12 cellular contexts compared by ENCODE assay signal in the genomic region with DNA sequence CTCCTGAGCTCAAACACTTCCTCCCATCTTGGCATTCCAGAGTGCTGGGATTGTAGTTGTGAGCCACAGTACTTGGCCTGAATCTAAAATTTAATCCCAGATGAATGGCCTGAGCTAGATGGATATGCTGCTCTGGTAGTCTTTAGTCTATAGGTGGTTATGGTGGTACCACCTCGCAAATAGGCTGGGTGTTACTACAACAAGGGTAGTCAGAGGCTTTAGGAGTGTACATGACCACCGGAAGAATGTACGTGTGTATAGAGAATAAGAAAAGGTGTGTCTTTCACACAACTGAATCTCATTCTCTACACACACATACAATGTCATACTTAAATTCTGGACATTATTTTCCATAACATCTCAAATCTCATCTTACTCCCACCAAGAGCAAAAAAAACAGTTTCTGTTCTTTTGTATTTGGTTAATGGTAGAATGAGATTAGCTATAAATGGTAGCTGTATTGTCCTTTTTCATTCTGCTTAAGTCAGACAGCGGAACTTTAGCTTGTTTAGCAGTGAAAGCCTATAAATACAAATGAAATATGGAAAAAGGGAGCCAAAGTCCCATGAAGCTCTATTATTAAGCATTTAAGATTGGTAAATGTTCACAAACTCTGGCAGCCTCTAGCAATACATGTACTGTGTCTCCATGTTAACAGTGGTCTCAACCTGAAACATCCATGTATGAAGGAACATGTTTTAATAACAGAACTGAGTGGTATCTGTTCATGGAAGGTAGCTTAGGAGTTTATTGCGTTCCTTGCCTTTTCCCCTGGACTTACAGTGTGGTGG. TPM values are rescaled to one million over a fixed set of nuclear protein-coding genes. Genes with fewer than 3 reads are reported as not detected.
DNase-seq lines count a peak whose midpoint lies in the region; ATAC-seq and TF ChIP-seq lines count a peak whose summit lies in the region.
"Had no signal": no experiment of that assay in that cellular context is flagged by ENCODE, and none has a peak within 500 bp of the region (broad histone marks: within the 10 kb centered on the region; RNA-seq: fewer than 3 reads in every experiment).

No MANE protein-coding gene starts in this region.

- ATAC-seq in stimulated activated naive CD8-positive, alpha-beta T cell treated with anti-CD3 and anti-CD28 coated beads, Interleukin-15, Interleukin-2, amounts not matched to agents 100 U/mL and 50 U/mL, for 24 hours, result no peak
- no peak for ATAC-seq in memory B cell (ENCODE audit: low read depth)
- no peak for ATAC-seq in HG02610 (IDR thresholded peaks at IDR 0.05; ENCODE audit: unreplicated experiment)

- no peak overlapping the region for H3K4me3 ChIP-seq in A673 (ENCODE audit: low read depth, low read length, poor library complexity, severe bottlenecking)

- CTCF ChIA-PET in A673 (lab: Charles Lee), result no interaction called here

- DNase-seq in stimulated activated naive CD8-positive, alpha-beta T cell treated with anti-CD3 and anti-CD28 coated beads, Interleukin-15, Interleukin-2, amounts not matched to agents 100 U/mL and 50 U/mL, for 24 hours, result no peak
- no peak for DNase-seq in activated T-helper 1 cell treated with anti-CD3 and anti-CD28 coated beads, Interleukin-12 subunit alpha, Interleukin-12 subunit beta, Interleukin-2, Interleukin-4 antibody, amounts not matched to agents 30 ng/mL and 10 ng/mL and 1 ng/mL, durations not matched to agents 14 hours and 24 hours and 36 hours (ENCODE audit: low spot score)
- DNase-seq in memory B cell (ENCODE audit: low spot score in 2 of 2), result no peak
- DNase-seq in AG08395 (ENCODE audit: low spot score), result no peak
- DNase-seq in A673 (ENCODE audit: low spot score), result no peak
- DNase-seq in erythroblast (lab: John Stamatoyannopoulos, UW), result no peak
- DNase-seq: activated effector memory CD4-positive, alpha-beta T cell treated with anti-CD3 and anti-CD28 coated beads, Interleukin-2, amount 50 U/mL, for 16 hours; NK-92 treated with Interleukin-12 subunit alpha and Interleukin-12 subunit beta, amount 100 ng/mL, for 24 hours; posterior cingulate gyrus; WERI-Rb-1 had no signal

- no peaks in the 10 kb centered on the region for H3K9me3 Mint-ChIP-seq in stimulated activated naive CD8-positive, alpha-beta T cell treated with anti-CD3 and anti-CD28 coated beads, Interleukin-15, Interleukin-2, amounts not matched to agents 100 ng/mL and 50 ng/mL, for 24 hours
- H3K9me3 Mint-ChIP-seq in activated T-helper 1 cell treated with anti-CD3 and anti-CD28 coated beads, Interleukin-12 subunit alpha, Interleukin-12 subunit beta, Interleukin-2, Interleukin-4 antibody, amounts not matched to agents 30 ng/mL and 10 ng/mL and 1 ng/mL, durations not matched to agents 14 hours and 24 hours and 36 hours, result no peaks in the 10 kb centered on the region
- H3K9me3 Mint-ChIP-seq in memory B cell, result no peaks in the 10 kb centered on the region

- TF ChIP-seq POLR2A in erythroblast (IDR thresholded peaks at IDR 0.05; ENCODE audit: low read length), result no peak

- no peak overlapping the region for H3K27ac ChIP-seq in A673 (ENCODE audit: low read depth, low read length, poor library complexity, severe bottlenecking)
- H3K27ac ChIP-seq: WERI-Rb-1 had no signal

- no peaks in the 10 kb centered on the region for H3K9me3 ChIP-seq in A673 (ENCODE audit: low read depth, low read length, poor library complexity, severe bottlenecking)

- peaks cover 30% of the 10 kb centered on the region for H3K4me1 ChIP-seq in A673 (ENCODE audit: insufficient read depth, low read length, poor library complexity, severe bottlenecking)

- H3K4me3 Mint-ChIP-seq in stimulated activated naive CD8-positive, alpha-beta T cell treated with anti-CD3 and anti-CD28 coated beads, Interleukin-15, Interleukin-2, amounts not matched to agents 100 ng/mL and 50 ng/mL, for 24 hours, result no peak overlapping the region
- H3K4me3 Mint-ChIP-seq in activated T-helper 1 cell treated with anti-CD3 and anti-CD28 coated beads, Interleukin-12 subunit alpha, Interleukin-12 subunit beta, Interleukin-2, Interleukin-4 antibody, amounts not matched to agents 30 ng/mL and 10 ng/mL and 1 ng/mL, durations not matched to agents 14 hours and 24 hours and 36 hours, result no peak overlapping the region
- H3K4me3 Mint-ChIP-seq in memory B cell, result no peak overlapping the region

- no TSS peak for BruUV-seq in A673 (replicated peaks; lab: Mats Ljungman, UMichigan)

- H3K36me3 Mint-ChIP-seq in stimulated activated naive CD8-positive, alpha-beta T cell treated with anti-CD3 and anti-CD28 coated beads, Interleukin-15, Interleukin-2, amounts not matched to agents 100 ng/mL and 50 ng/mL, for 24 hours (ENCODE audit: low read depth), result peaks cover 81% of the 10 kb centered on the region
- peaks cover 48% of the 10 kb centered on the region for H3K36me3 Mint-ChIP-seq in activated T-helper 1 cell treated with anti-CD3 and anti-CD28 coated beads, Interleukin-12 subunit alpha, Interleukin-12 subunit beta, Interleukin-2, Interleukin-4 antibody, amounts not matched to agents 30 ng/mL and 10 ng/mL and 1 ng/mL, durations not matched to agents 14 hours and 24 hours and 36 hours (ENCODE audit: low read depth)
- peaks cover 19% of the 10 kb centered on the region for H3K36me3 Mint-ChIP-seq in memory B cell

- H3K27me3 Mint-ChIP-seq in stimulated activated naive CD8-positive, alpha-beta T cell treated with anti-CD3 and anti-CD28 coated beads, Interleukin-15, Interleukin-2, amounts not matched to agents 100 ng/mL and 50 ng/mL, for 24 hours, result no peaks in the 10 kb centered on the region
- H3K27me3 Mint-ChIP-seq in activated T-helper 1 cell treated with anti-CD3 and anti-CD28 coated beads, Interleukin-12 subunit alpha, Interleukin-12 subunit beta, Interleukin-2, Interleukin-4 antibody, amounts not matched to agents 30 ng/mL and 10 ng/mL and 1 ng/mL, durations not matched to agents 14 hours and 24 hours and 36 hours (ENCODE audit: insufficient read depth), result no peaks in the 10 kb centered on the region
- H3K27me3 Mint-ChIP-seq in memory B cell, result no peaks in the 10 kb centered on the region

- H3K27me3 ChIP-seq in A673 (replicated peaks; ENCODE audit: insufficient read depth, low read depth, low read length, poor library complexity), result no peaks in the 10 kb centered on the region

- intact Hi-C loops in activated T-helper 1 cell treated with anti-CD3 and anti-CD28 coated beads, Interleukin-12 subunit alpha, Interleukin-12 subunit beta, Interleukin-2, Interleukin-4 antibody, amounts not matched to agents 30 ng/mL and 10 ng/mL and 1 ng/mL, durations not matched to agents 14 hours and 24 hours and 36 hours (cut with micrococcal nuclease), result loop anchor here (5.0 kb wide), 1 partner anchor 201 kb away; a partner anchor contains a TSS
- intact Hi-C loops in A673 (cut with micrococcal nuclease; ENCODE audit: unreplicated experiment), result no loop called here

- H3K36me3 ChIP-seq in A673 (ENCODE audit: insufficient read depth, low read length, poor library complexity, severe bottlenecking), result peaks cover 18% of the 10 kb centered on the region

- H3K4me1 Mint-ChIP-seq in stimulated activated naive CD8-positive, alpha-beta T cell treated with anti-CD3 and anti-CD28 coated beads, Interleukin-15, Interleukin-2, amounts not matched to agents 100 ng/mL and 50 ng/mL, for 24 hours (ENCODE audit: low read depth), result peaks cover 97% of the 10 kb centered on the region
- peaks cover 89% of the 10 kb centered on the region for H3K4me1 Mint-ChIP-seq in activated T-helper 1 cell treated with anti-CD3 and anti-CD28 coated beads, Interleukin-12 subunit alpha, Interleukin-12 subunit beta, Interleukin-2, Interleukin-4 antibody, amounts not matched to agents 30 ng/mL and 10 ng/mL and 1 ng/mL, durations not matched to agents 14 hours and 24 hours and 36 hours (ENCODE audit: low read depth)
- H3K4me1 Mint-ChIP-seq in memory B cell, result peaks cover 64% of the 10 kb centered on the region

- POLR2A ChIA-PET in A673 (lab: Charles Lee; ENCODE audit: low non-redundant PET), result no interaction called here

- TF ChIP-seq CTCF in A673 (conservative IDR thresholded peaks at IDR 0.05; ENCODE audit: low read depth, low read length), result no peak

- H3K27ac Mint-ChIP-seq in stimulated activated naive CD8-positive, alpha-beta T cell treated with anti-CD3 and anti-CD28 coated beads, Interleukin-15, Interleukin-2, amounts not matched to agents 100 ng/mL and 50 ng/mL, for 24 hours, result peak overlapping the region; percentile 79
- peak overlapping the region; percentile 55 for H3K27ac Mint-ChIP-seq in activated T-helper 1 cell treated with anti-CD3 and anti-CD28 coated beads, Interleukin-12 subunit alpha, Interleukin-12 subunit beta, Interleukin-2, Interleukin-4 antibody, amounts not matched to agents 30 ng/mL and 10 ng/mL and 1 ng/mL, durations not matched to agents 14 hours and 24 hours and 36 hours
- peak overlapping the region; percentile 72 for H3K27ac Mint-ChIP-seq in memory B cell

RNA-seq across cellular contexts. Expression of a gene that starts 16.2 kb away (rescaled TPM):
- 421 and 435 TPM in 2 replicates for total RNA-seq in activated T-helper 1 cell treated with anti-CD3 and anti-CD28 coated beads, Interleukin-12 subunit alpha, Interleukin-12 subunit beta, Interleukin-2, Interleukin-4 antibody, amounts not matched to agents 30 ng/mL and 10 ng/mL and 1 ng/mL, durations not matched to agents 14 hours and 24 hours and 36 hours
- 266 and 285 TPM in 2 replicates for total RNA-seq in A673 (2021)

RNA-seq across cellular contexts. Expression of a gene that starts 40.3 kb away (rescaled TPM):
- 101 and 110 TPM in 2 replicates for total RNA-seq in activated T-helper 1 cell treated with anti-CD3 and anti-CD28 coated beads, Interleukin-12 subunit alpha, Interleukin-12 subunit beta, Interleukin-2, Interleukin-4 antibody, amounts not matched to agents 30 ng/mL and 10 ng/mL and 1 ng/mL, durations not matched to agents 14 hours and 24 hours and 36 hours
- 65.7 and 76.3 TPM in 2 replicates for total RNA-seq in A673 (2021)
